27 cellular contexts compared by ENCODE assay signal in genomic region chr2:230435431-230435830, GRCh38. TPM values are rescaled to one million over a fixed set of nuclear protein-coding genes. Genes with fewer than 3 reads are reported as not detected.
A peak's percentile ranks its signal among the peaks of the same experiment; 100 is the strongest.
DNase-seq lines count a peak whose midpoint lies in the region; ATAC-seq, FAIRE-seq and TF ChIP-seq lines count a peak whose summit lies in the region.
"Had no signal": no experiment of that assay in that cellular context is flagged by ENCODE, and none has a peak within 500 bp of the region (broad histone marks: within the 10 kb centered on the region; RNA-seq: fewer than 3 reads in every experiment).

No MANE protein-coding gene starts in this region.

- DNase-seq in activated naive CD8-positive, alpha-beta T cell treated with anti-CD3 and anti-CD28 coated beads for 36 hours: no peak
- DNase-seq in activated B cell treated with CpG ODN at 0.5 μM for 24 hours: no peak
- DNase-seq in keratinocyte (ENCODE audit: low read depth, low spot score): no peak
- DNase-seq in nephron progenitor cell: no peak
- no peak for DNase-seq in HCEC 1CT
- DNase-seq: ACHN; activated CD4-positive, alpha-beta T cell treated with anti-CD3 and anti-CD28 coated beads, Interleukin-2, amount 10 ng/mL, durations not matched to agents 24 days and 14 days; activated naive CD8-positive, alpha-beta T cell treated with anti-CD3 and anti-CD28 coated beads, Interleukin-2, amount 10 ng/mL, durations not matched to agents 7 days and 5 days; body of pancreas; foreskin melanocyte; NCI-H1694; NCI-H2171; NCI-H510A treated with DMSO at 0.1 percent for 48 hours; psoas muscle; SJCRH30 had no signal

- peaks cover 24% of the 10 kb centered on the region for H3K36me3 Mint-ChIP-seq in activated naive CD8-positive, alpha-beta T cell
- peaks cover 72% of the 10 kb centered on the region for H3K36me3 Mint-ChIP-seq in activated naive CD8-positive, alpha-beta T cell treated with anti-CD3 and anti-CD28 coated beads for 36 hours
- H3K36me3 Mint-ChIP-seq in activated B cell treated with CpG ODN at 0.5 μM for 24 hours (ENCODE audit: low read depth) (peaks cover 75% of the 10 kb centered on the region), nephron progenitor cell (ENCODE audit: low read depth) (no peaks in the 10 kb centered on the region)

- H3K79me2 ChIP-seq in keratinocyte (ENCODE audit: control insufficient read depth, insufficient read depth, low read length): peaks cover 86% of the 10 kb centered on the region
- H3K79me2 ChIP-seq: hepatocyte had no signal

- ATAC-seq in activated B cell treated with CpG ODN at 0.5 μM for 24 hours (ENCODE audit: low read depth): no peak
- no peak for ATAC-seq in GM18511 (IDR thresholded peaks at IDR 0.05; ENCODE audit: unreplicated experiment)
- no peak for ATAC-seq in GM18519 (IDR thresholded peaks at IDR 0.05; ENCODE audit: low FRiP score, unreplicated experiment)
- ATAC-seq: body of pancreas, GM12878, HCT116, HepG2, Panc1, psoas muscle had no signal

- H2AFZ ChIP-seq in keratinocyte (ENCODE audit: control insufficient read depth, low read length): no peak overlapping the region
- H2AFZ ChIP-seq: hepatocyte had no signal

- H3K27ac Mint-ChIP-seq in activated naive CD8-positive, alpha-beta T cell: peak overlapping the region; percentile 75
- no peak overlapping the region for H3K27ac Mint-ChIP-seq in activated naive CD8-positive, alpha-beta T cell treated with anti-CD3 and anti-CD28 coated beads for 36 hours
- H3K27ac Mint-ChIP-seq in activated B cell treated with CpG ODN at 0.5 μM for 24 hours: peak overlapping the region; percentile 26
- no peak overlapping the region for H3K27ac Mint-ChIP-seq in nephron progenitor cell
- H3K27ac Mint-ChIP-seq: activated naive CD8-positive, alpha-beta T cell treated with anti-CD3 and anti-CD28 coated beads, Interleukin-2, amount 10 ng/mL, durations not matched to agents 7 days and 5 days; type B pancreatic cell had no signal

- TF ChIP-seq CTCF in activated B cell treated with CpG ODN at 0.5 μM for 24 hours (IDR thresholded peaks at IDR 0.05) (no peak), keratinocyte (optimal IDR thresholded peaks at IDR 0.05 in 1 of 3, IDR thresholded peaks at IDR 0.05 in 1 of 3, conservative IDR thresholded peaks at IDR 0.05 in 1 of 3; ENCODE audit: extremely low read depth in 1 of 3, insufficient read depth in 2 of 3, low read length in 3 of 3) (no peak), nephron progenitor cell (IDR thresholded peaks at IDR 0.05) (no peak)

- H3K27me3 Mint-ChIP-seq in activated naive CD8-positive, alpha-beta T cell: no peaks in the 10 kb centered on the region
- H3K27me3 Mint-ChIP-seq in activated naive CD8-positive, alpha-beta T cell treated with anti-CD3 and anti-CD28 coated beads for 36 hours: no peaks in the 10 kb centered on the region
- no peaks in the 10 kb centered on the region for H3K27me3 Mint-ChIP-seq in activated B cell treated with CpG ODN at 0.5 μM for 24 hours
- H3K27me3 Mint-ChIP-seq in nephron progenitor cell (ENCODE audit: low read depth, poor library complexity): peaks cover 12% of the 10 kb centered on the region
- H3K27me3 Mint-ChIP-seq: activated CD4-positive, alpha-beta T cell treated with anti-CD3 and anti-CD28 coated beads, Interleukin-2, amount 10 ng/mL, durations not matched to agents 24 days and 14 days; activated naive CD8-positive, alpha-beta T cell treated with anti-CD3 and anti-CD28 coated beads, Interleukin-2, amount 10 ng/mL, durations not matched to agents 7 days and 5 days; type B pancreatic cell had no signal

- peaks cover 15% of the 10 kb centered on the region for H3K9me3 Mint-ChIP-seq in activated naive CD8-positive, alpha-beta T cell (ENCODE audit: low read depth)
- H3K9me3 Mint-ChIP-seq in activated naive CD8-positive, alpha-beta T cell treated with anti-CD3 and anti-CD28 coated beads for 36 hours: peaks cover 11% of the 10 kb centered on the region
- H3K9me3 Mint-ChIP-seq in activated B cell treated with CpG ODN at 0.5 μM for 24 hours (peaks cover 9% of the 10 kb centered on the region), nephron progenitor cell (peaks cover 15% of the 10 kb centered on the region)
- H3K9me3 Mint-ChIP-seq: type B pancreatic cell had no signal

- dilution Hi-C loops in keratinocyte (cut with MboI; ENCODE audit: extremely low pct_ligation_motif_present, low sequenced_read_pairs): no loop called here

- FAIRE-seq in keratinocyte (lab: Jason Lieb, UNC): peak; percentile 84
- FAIRE-seq: D721Med, GM12878, HepG2 had no signal

- H3K27me3 ChIP-seq in keratinocyte (ENCODE audit: control insufficient read depth, extremely low read depth, insufficient read depth, low read length): no peaks in the 10 kb centered on the region
- H3K27me3 ChIP-seq: BLaER1 treated with 17β-estradiol and CSF1 and Interleukin-3, amounts not matched to agents 10 nM and 100 nM; body of pancreas; hepatocyte; SJCRH30 had no signal

- intact Hi-C loops in activated B cell treated with CpG ODN at 0.5 μM for 24 hours (cut with micrococcal nuclease): loop anchor here (5.0 kb wide), 1 partner anchor 37 kb away; no protein-coding TSS in a partner anchor

- H3K4me1 Mint-ChIP-seq in activated naive CD8-positive, alpha-beta T cell (ENCODE audit: low read depth): peaks cover 59% of the 10 kb centered on the region
- peaks cover 49% of the 10 kb centered on the region for H3K4me1 Mint-ChIP-seq in activated naive CD8-positive, alpha-beta T cell treated with anti-CD3 and anti-CD28 coated beads for 36 hours
- H3K4me1 Mint-ChIP-seq in activated B cell treated with CpG ODN at 0.5 μM for 24 hours: peaks cover 66% of the 10 kb centered on the region
- H3K4me1 Mint-ChIP-seq in nephron progenitor cell: no peaks in the 10 kb centered on the region

- H3K36me3 ChIP-seq in keratinocyte (ENCODE audit: control insufficient read depth in 2 of 2, extremely low read depth in 1 of 2, insufficient read depth in 2 of 2, low read length in 2 of 2): no peaks in the 10 kb centered on the region
- H3K36me3 ChIP-seq: SJCRH30 had no signal

- no peak overlapping the region for H3K9ac ChIP-seq in keratinocyte (ENCODE audit: control insufficient read depth, extremely low read depth, insufficient read depth, low read length)
- H3K9ac ChIP-seq: BLaER1 treated with 17β-estradiol and CSF1 and Interleukin-3, amounts not matched to agents 10 nM and 100 nM had no signal

- H3K4me3 Mint-ChIP-seq in activated naive CD8-positive, alpha-beta T cell: no peak overlapping the region
- H3K4me3 Mint-ChIP-seq in activated naive CD8-positive, alpha-beta T cell treated with anti-CD3 and anti-CD28 coated beads for 36 hours: no peak overlapping the region
- H3K4me3 Mint-ChIP-seq in activated B cell treated with CpG ODN at 0.5 μM for 24 hours (no peak overlapping the region), nephron progenitor cell (no peak overlapping the region)
- H3K4me3 Mint-ChIP-seq: activated CD4-positive, alpha-beta T cell treated with anti-CD3 and anti-CD28 coated beads, Interleukin-2, amount 10 ng/mL, durations not matched to agents 24 days and 14 days; activated naive CD8-positive, alpha-beta T cell treated with anti-CD3 and anti-CD28 coated beads, Interleukin-2, amount 10 ng/mL, durations not matched to agents 7 days and 5 days; type B pancreatic cell had no signal

- H3K4me2 ChIP-seq in keratinocyte (ENCODE audit: control insufficient read depth, extremely low read depth, insufficient read depth, low read depth, low read length): no peak overlapping the region
- H3K4me2 ChIP-seq: BLaER1 treated with 17β-estradiol and CSF1 and Interleukin-3, amounts not matched to agents 10 nM and 100 nM; hepatocyte had no signal

- no peaks in the 10 kb centered on the region for H3K9me3 ChIP-seq in keratinocyte (ENCODE audit: control insufficient read depth, low read depth, low read length)
- H3K9me3 ChIP-seq: body of pancreas had no signal

- no peaks in the 10 kb centered on the region for H3K9me1 ChIP-seq in keratinocyte (ENCODE audit: control insufficient read depth, extremely low read depth, insufficient read depth, low read length)

- H3K4me1 ChIP-seq in keratinocyte (ENCODE audit: control insufficient read depth, extremely low read depth, insufficient read depth, low read length): peaks cover 3% of the 10 kb centered on the region
- H3K4me1 ChIP-seq: body of pancreas, psoas muscle, SJCRH30 had no signal

- H3K4me3 ChIP-seq in keratinocyte (ENCODE audit: control insufficient read depth in 2 of 3, extremely low read depth in 1 of 3, insufficient read depth in 2 of 3, low read depth in 1 of 3, low read length in 3 of 3): no peak overlapping the region
- H3K4me3 ChIP-seq: BLaER1 treated with 17β-estradiol and CSF1 and Interleukin-3, amounts not matched to agents 10 nM and 100 nM; body of pancreas; GM12878; hepatocyte; psoas muscle; SJCRH30 had no signal

- CTCF ChIA-PET in activated B cell treated with CpG ODN at 0.5 μM for 24 hours (lab: Charles Lee): no interaction called here

- H3K27ac ChIP-seq in keratinocyte (ENCODE audit: control insufficient read depth, insufficient read depth, low read length): peak overlapping the region; percentile 15
- H3K27ac ChIP-seq: BLaER1 treated with 17β-estradiol and CSF1 and Interleukin-3, amounts not matched to agents 10 nM and 100 nM; body of pancreas; hepatocyte; HL-60; psoas muscle; SJCRH30 had no signal

- H4K20me1 ChIP-seq in keratinocyte (ENCODE audit: control insufficient read depth, extremely low read depth, insufficient read depth, low read length): peaks cover 5% of the 10 kb centered on the region

- POLR2A ChIA-PET in activated B cell treated with CpG ODN at 0.5 μM for 24 hours (lab: Charles Lee): interaction anchor here (1.0 to 1.8 kb wide), 4 partner anchors 11 to 233 kb away, joined by 3 to 5 read pairs (median 5); no protein-coding TSS in a partner anchor

RNA-seq across cellular contexts. Expression of gene SP100, which starts 19.4 kb away (rescaled TPM):
- total RNA-seq in activated naive CD8-positive, alpha-beta T cell treated with anti-CD3 and anti-CD28 coated beads for 36 hours: 100 to 1,000 TPM; 108 to 112 TPM
- 369 and 433 TPM in 2 replicates for total RNA-seq in activated B cell treated with CpG ODN at 0.5 μM for 24 hours
- polyA plus RNA-seq in keratinocyte: 79.9 to 136 TPM (median 101 TPM) in 3 replicates
- polyA plus RNA-seq in keratinocyte (2011; ENCODE audit: low read depth): 56.4 TPM
- 81.6 and 111 TPM in 2 replicates for polyA plus RNA-seq in keratinocyte (2011; cell fraction: cytosol; rRNA removed)
- 106 and 131 TPM in 2 replicates for polyA plus RNA-seq in keratinocyte (2011; cell fraction: nucleus; rRNA removed)
- 29.1 and 91.8 TPM in 2 replicates for polyA plus RNA-seq in keratinocyte (2012; ENCODE audit: low replicate concordance)
- 25.3 to 132 TPM (median 69.6 TPM) in 3 replicates for polyA minus RNA-seq in keratinocyte
- 68.5 TPM for polyA minus RNA-seq in keratinocyte (2011; cell fraction: cytosol; rRNA and poly(A)+ RNA removed)
- 74.2 and 185 TPM in 2 replicates for polyA minus RNA-seq in keratinocyte (2011; cell fraction: nucleus; rRNA and poly(A)+ RNA removed)

Comparison
In these comparisons a context has a peak if more than half of its experiments do, and no peak if none do; other contexts are left out.
1. H3K27ac Mint-ChIP-seq: peak in activated naive CD8-positive, alpha-beta T cell (single experiment) and activated B cell treated with CpG ODN at 0.5 μM for 24 hours (single experiment); none in activated naive CD8-positive, alpha-beta T cell treated with anti-CD3 and anti-CD28 coated beads for 36 hours (single experiment) and nephron progenitor cell (single experiment).